8 cellular contexts compared by ENCODE assay signal in genomic region chr5:35924950-35925722, GRCh38. TPM values are rescaled to one million over a fixed set of nuclear protein-coding genes. Genes with fewer than 3 reads are reported as not detected.
DNase-seq lines count a peak whose midpoint lies in the region; ATAC-seq and TF ChIP-seq lines count a peak whose summit lies in the region.

No MANE protein-coding gene starts in this region.

- DNase-seq in AG20443 (ENCODE audit: low spot score) (peak; percentile 89), HPDE6-E6E7 (ENCODE audit: extremely low spot score) (peak; percentile 43), SK-MEL-5 (ENCODE audit: low read depth, low spot score) (peak; percentile 69), globus pallidus (ENCODE audit: low spot score) (peak; percentile 59), progenitor cell of endocrine pancreas (ENCODE audit: low spot score, unreplicated experiment) (peak; percentile 32), uterus (peak; percentile 53 to 60)
- DNase-seq in activated naive CD4-positive, alpha-beta T cell treated with Interleukin-2 at 50 U/mL for 16 hours = peak; percentile 85

- no peaks in the 10 kb centered on the region for H3K36me3 Mint-ChIP-seq in progenitor cell of endocrine pancreas (ENCODE audit: insufficient read depth)

- peak; percentile 81 for ATAC-seq in GM18868 (IDR thresholded peaks at IDR 0.05; ENCODE audit: unreplicated experiment)

- peak overlapping the region in 1 of 2 donors; percentile 15 for H3K4me3 ChIP-seq in uterus

- H3K27me3 ChIP-seq in uterus = no peaks in the 10 kb centered on the region

- TF ChIP-seq CTCF in progenitor cell of endocrine pancreas (IDR thresholded peaks at IDR 0.05; ENCODE audit: unreplicated experiment) (peak; percentile 70), uterus (IDR thresholded peaks at IDR 0.05) (peak; percentile 44 to 76 (median 73))

- no peaks in the 10 kb centered on the region for H3K9me3 ChIP-seq in uterus

- no peak overlapping the region for H3K27ac ChIP-seq in uterus

- H3K27ac Mint-ChIP-seq in progenitor cell of endocrine pancreas = no peak overlapping the region

- intact Hi-C loops in uterus (cut with DNase I; ENCODE audit: low total_unique reads) = loop anchor here (5.0 kb wide), 1 partner anchor 838 kb away; no protein-coding TSS in a partner anchor

- TF ChIP-seq POLR2A in uterus (IDR thresholded peaks at IDR 0.05) = no peak

- in situ Hi-C loops in SK-MEL-5 (cut with HindIII; ENCODE audit: low pct_unique_long_range_greater_than_20kb, low sequenced_read_pairs) = no loop called here

- H3K9me3 Mint-ChIP-seq in progenitor cell of endocrine pancreas (ENCODE audit: low read depth) = no peaks in the 10 kb centered on the region

- H3K4me1 Mint-ChIP-seq in progenitor cell of endocrine pancreas (ENCODE audit: low read depth) = peaks cover 6% of the 10 kb centered on the region

- H3K27me3 Mint-ChIP-seq in progenitor cell of endocrine pancreas = peaks cover 65% of the 10 kb centered on the region

- H3K36me3 ChIP-seq in uterus = no peaks in the 10 kb centered on the region

- peaks cover 0 to 3% of the 10 kb centered on the region in 2 donors for H3K4me1 ChIP-seq in uterus

- no peak overlapping the region for H3K4me3 Mint-ChIP-seq in progenitor cell of endocrine pancreas (ENCODE audit: low read depth)

RNA-seq across cellular contexts. Expression of gene CAPSL, which starts 13.3 kb away (rescaled TPM):
- total RNA-seq in SK-MEL-5 (2014; rRNA removed; shearing (Covaris generic)) = not detected in 2 replicates
- polyA plus RNA-seq in SK-MEL-5 (2015; cell fraction: cytosol; rRNA removed) = not detected in 2 replicates
- not detected in 2 replicates for polyA plus RNA-seq in SK-MEL-5 (2015; cell fraction: nucleus; rRNA removed)
- total RNA-seq in progenitor cell of endocrine pancreas (0.93 and 1.1 TPM in 2 replicates), uterus (1 to 10 TPM in 2 of 4 donors, not detected in 2; 1.5 to 7.7 TPM)

Comparison
In these comparisons a context has a peak if more than half of its experiments do, and no peak if none do; other contexts are left out.
1. DNase-seq: peak in every context shown above with its lines; median percentile 89 in AG20443; 85 in activated naive CD4-positive, alpha-beta T cell treated with Interleukin-2 at 50 U/mL for 16 hours; 69 in SK-MEL-5; 59 in globus pallidus; 56 in uterus; 43 in HPDE6-E6E7; 32 in progenitor cell of endocrine pancreas.